In genomic region chr1:116360435-116361173, GRCh38 we compare ENCODE assay signal across 10 cellular contexts. TPM values are rescaled to one million over a fixed set of nuclear protein-coding genes. Genes with fewer than 3 reads are reported as not detected.
A peak's percentile ranks its signal among the peaks of the same experiment; 100 is the strongest.
DNase-seq lines count a peak whose midpoint lies in the region; ATAC-seq and TF ChIP-seq lines count a peak whose summit lies in the region.
"Had no signal": no experiment of that assay in that cellular context is flagged by ENCODE, and none has a peak within 500 bp of the region (broad histone marks: within the 10 kb centered on the region; RNA-seq: fewer than 3 reads in every experiment).

No MANE protein-coding gene starts in this region.

- H3K4me3 ChIP-seq in heart right ventricle (no peak overlapping the region), right atrium auricular region (no peak overlapping the region), upper lobe of right lung (no peak overlapping the region)

- no peaks in the 10 kb centered on the region for H3K27me3 Mint-ChIP-seq in Calu3 (ENCODE audit: unreplicated experiment)

- peak; percentile 8 to 62 (median 45) for TF ChIP-seq CTCF in heart right ventricle (IDR thresholded peaks at IDR 0.05)
- TF ChIP-seq CTCF in right atrium auricular region (IDR thresholded peaks at IDR 0.05), result peak in 1 of 2 donors; percentile 63
- peak; percentile 48 for TF ChIP-seq CTCF in upper lobe of right lung (IDR thresholded peaks at IDR 0.05)
- no peak for TF ChIP-seq CTCF in Calu3 (IDR thresholded peaks at IDR 0.05; ENCODE audit: unreplicated experiment)

- BruUV-seq in Calu3 (replicated peaks; lab: Mats Ljungman, UMichigan), result no TSS peak

- H3K36me3 Mint-ChIP-seq in Calu3 (ENCODE audit: insufficient read depth, unreplicated experiment), result no peaks in the 10 kb centered on the region

- H3K27me3 ChIP-seq in heart right ventricle, result no peaks in the 10 kb centered on the region
- no peaks in the 10 kb centered on the region for H3K27me3 ChIP-seq in right atrium auricular region
- no peaks in the 10 kb centered on the region for H3K27me3 ChIP-seq in upper lobe of right lung

- H3K4me1 ChIP-seq in heart right ventricle, result peaks cover under 1 to 15% (median 7%) of the 10 kb centered on the region in 9 donors
- no peaks in the 10 kb centered on the region for H3K4me1 ChIP-seq in right atrium auricular region
- no peaks in the 10 kb centered on the region for H3K4me1 ChIP-seq in upper lobe of right lung

- CTCF ChIA-PET in Calu3 (lab: Charles Lee), result interaction anchor here (0.6 kb wide), 1 partner anchor 107 kb away, joined by 3 read pairs; no protein-coding TSS in a partner anchor

- no peak overlapping the region for H3K27ac ChIP-seq in heart right ventricle
- no peak overlapping the region for H3K27ac ChIP-seq in right atrium auricular region
- H3K27ac ChIP-seq in upper lobe of right lung, result no peak overlapping the region

- 69 to 86% methylated on average over 2 of the region's 2 CpGs for WGBS in heart right ventricle, 2 donors

- no peak overlapping the region for H3K27ac Mint-ChIP-seq in Calu3 (ENCODE audit: unreplicated experiment)

- intact Hi-C loops in heart right ventricle (cut with DNase I), result loop anchor here (2.0 to 10.0 kb wide), 5 partner anchors 122 to 206 kb away; no protein-coding TSS in a partner anchor
- intact Hi-C loops in upper lobe of right lung (cut with DNase I), result no loop called here
- intact Hi-C loops in Calu3 (cut with micrococcal nuclease; ENCODE audit: unreplicated experiment), result loop anchor here (5.0 kb wide), 1 partner anchor 127 kb away; no protein-coding TSS in a partner anchor

- no peaks in the 10 kb centered on the region for H3K9me3 ChIP-seq in heart right ventricle
- no peaks in the 10 kb centered on the region for H3K9me3 ChIP-seq in right atrium auricular region
- no peaks in the 10 kb centered on the region for H3K9me3 ChIP-seq in upper lobe of right lung

- ATAC-seq in heart right ventricle (no peak), upper lobe of right lung (peak; percentile 41), GM21360 (IDR thresholded peaks at IDR 0.05; ENCODE audit: unreplicated experiment) (no peak)

- H3K36me3 ChIP-seq in heart right ventricle (no peaks in the 10 kb centered on the region), right atrium auricular region (no peaks in the 10 kb centered on the region), upper lobe of right lung (no peaks in the 10 kb centered on the region)

- no peaks in the 10 kb centered on the region for H3K9me3 Mint-ChIP-seq in Calu3 (ENCODE audit: low read depth, unreplicated experiment)

- H3K4me1 Mint-ChIP-seq in Calu3 (ENCODE audit: low read depth, unreplicated experiment), result no peaks in the 10 kb centered on the region

- no peak overlapping the region for H3K4me3 Mint-ChIP-seq in Calu3 (ENCODE audit: low read depth, unreplicated experiment)

- DNase-seq in heart right ventricle (no peak), right atrium auricular region (ENCODE audit: low spot score) (no peak), RPMI7951 (ENCODE audit: low read depth) (peak; percentile 48), foreskin melanocyte (peak; percentile 32), upper lobe of right lung (no peak), Calu3 (no peak), NCI-H345 treated with DMSO at 0.1 percent for 48 hours (lab: John Stamatoyannopoulos, UW; ENCODE audit: unreplicated experiment) (no peak)
- DNase-seq: activated CD4-positive, CD25-positive, alpha-beta regulatory T cell treated with anti-CD3 and anti-CD28 coated beads, Interleukin-2, amount 50 U/mL, for 72 hours; NCI-H446 had no signal

RNA-seq across cellular contexts. Expression of gene ATP1A1, which starts 12.4 kb away (rescaled TPM):
- total RNA-seq in heart right ventricle (100 to 1,000 TPM; 153 to 403 (median 203) TPM), right atrium auricular region (100 to 1,000 TPM; 148 to 256 TPM), upper lobe of right lung (628 TPM), Calu3 (2022) (457 and 484 TPM in 2 replicates)
- polyA plus RNA-seq in heart right ventricle, result 100 to 1,000 TPM in 1 of 2 donors, 10 to 100 TPM in 1; 73.6 to 624 TPM
- total RNA-seq in RPMI7951 (2014; rRNA removed; shearing (Covaris generic)), result 52.3 and 57.3 TPM in 2 replicates

Comparison
In these comparisons a context has a peak if more than half of its experiments do, and no peak if none do; other contexts are left out.
1. DNase-seq: peak in RPMI7951 (single experiment) and foreskin melanocyte (single experiment); none in heart right ventricle (0 of 2), right atrium auricular region (single experiment), upper lobe of right lung (single experiment), Calu3 (single experiment) and NCI-H345 treated with DMSO at 0.1 percent for 48 hours (single experiment).